In genomic region chr3:39295184-39295775, GRCh38 we compare ENCODE assay signal across 9 cellular contexts. TPM values are rescaled to one million over a fixed set of nuclear protein-coding genes. Genes with fewer than 3 reads are reported as not detected.
DNase-seq lines count a peak whose midpoint lies in the region; ATAC-seq, FAIRE-seq and TF ChIP-seq lines count a peak whose summit lies in the region.
"Had no signal": no experiment of that assay in that cellular context is flagged by ENCODE, and none has a peak within 500 bp of the region (broad histone marks: within the 10 kb centered on the region; RNA-seq: fewer than 3 reads in every experiment).

No MANE protein-coding gene starts in this region.

- DNase-seq in GM20000 (ENCODE audit: low spot score) (peak; percentile 58), endothelial cell (ENCODE audit: low spot score) (no peak), NCI-H1417 (lab: John Stamatoyannopoulos, UW) (no peak), D721Med (ENCODE audit: insufficient read length, low spot score) (no peak)
- DNase-seq in activated CD4-positive, alpha-beta T cell treated with anti-CD3 and anti-CD28 coated beads for 48 hours, result no peak

- no peak for FAIRE-seq in D721Med (lab: Jason Lieb, UNC)

- peaks cover 7% of the 10 kb centered on the region for H3K27me3 Mint-ChIP-seq in endothelial cell (ENCODE audit: unreplicated experiment)
- H3K27me3 Mint-ChIP-seq: dendritic cell treated with granulocyte-macrophage colony-stimulating factor and Interleukin-4, amounts not matched to agents 40 ng/mL and 50 ng/mL, for 4 days had no signal

- TF ChIP-seq CTCF in GM20000 (IDR thresholded peaks at IDR 0.05; ENCODE audit: extremely low read depth, missing control alignments) (no peak), endothelial cell (IDR thresholded peaks at IDR 0.05; ENCODE audit: unreplicated experiment) (no peak), D721Med (IDR thresholded peaks at IDR 0.05; ENCODE audit: insufficient read depth, missing control alignments) (no peak)

- H3K27ac Mint-ChIP-seq in endothelial cell (ENCODE audit: unreplicated experiment), result peak overlapping the region; percentile 53
- H3K27ac Mint-ChIP-seq: dendritic cell treated with granulocyte-macrophage colony-stimulating factor and Interleukin-4, amounts not matched to agents 40 ng/mL and 50 ng/mL, for 4 days; neural progenitor cell had no signal

- peaks cover 21% of the 10 kb centered on the region for H3K4me1 Mint-ChIP-seq in endothelial cell (ENCODE audit: unreplicated experiment)

- ATAC-seq in GM18858 (IDR thresholded peaks at IDR 0.05; ENCODE audit: unreplicated experiment) (peak; percentile 88), HG03060 (IDR thresholded peaks at IDR 0.05; ENCODE audit: low read depth, unreplicated experiment) (peak; percentile 90)

- H3K4me3 Mint-ChIP-seq in endothelial cell (ENCODE audit: unreplicated experiment), result no peak overlapping the region
- H3K4me3 Mint-ChIP-seq: dendritic cell treated with granulocyte-macrophage colony-stimulating factor and Interleukin-4, amounts not matched to agents 40 ng/mL and 50 ng/mL, for 4 days; neural progenitor cell had no signal

- no peaks in the 10 kb centered on the region for H3K36me3 Mint-ChIP-seq in endothelial cell (ENCODE audit: low read depth, unreplicated experiment)
- H3K36me3 Mint-ChIP-seq: neural progenitor cell had no signal

- peaks cover 4% of the 10 kb centered on the region for H3K9me3 Mint-ChIP-seq in endothelial cell (ENCODE audit: unreplicated experiment)

RNA-seq across cellular contexts. Expression of gene CX3CR1, which starts 15.4 kb away (rescaled TPM):
- 4.2 TPM for total RNA-seq in endothelial cell (ENCODE audit: unreplicated experiment)

RNA-seq across cellular contexts. Expression of gene CCR8, which starts 34.2 kb away (rescaled TPM):
- not detected for total RNA-seq in endothelial cell (ENCODE audit: unreplicated experiment)
